ENCODE assay signal across 16 cellular contexts in the genomic region with DNA sequence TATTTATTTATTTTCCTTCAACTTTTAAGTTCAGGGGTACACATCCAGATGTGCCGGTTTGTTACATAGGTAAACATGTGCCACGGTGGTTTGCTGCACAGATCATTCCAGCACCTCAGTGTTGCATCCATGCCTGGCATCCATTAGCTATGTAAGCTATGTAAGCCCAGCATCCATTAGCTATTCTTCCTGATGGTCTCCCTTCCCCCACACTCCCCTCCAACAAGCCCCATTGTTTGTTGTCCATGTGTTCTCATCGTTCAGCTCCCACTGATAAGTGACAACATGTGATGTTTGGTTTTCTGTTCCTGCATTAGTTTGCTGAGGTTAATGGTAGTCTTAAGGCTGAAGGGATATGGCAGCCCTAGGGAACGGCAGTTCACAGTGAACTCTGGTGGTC.
DNase-seq lines count a peak whose midpoint lies in the region; ATAC-seq and TF ChIP-seq lines count a peak whose summit lies in the region.
"Had no signal": no experiment of that assay in that cellular context is flagged by ENCODE, and none has a peak within 500 bp of the region (broad histone marks: within the 10 kb centered on the region; RNA-seq: fewer than 3 reads in every experiment).

No MANE protein-coding gene starts in this region.

- no peak overlapping the region for H3K4me3 ChIP-seq in BE2C (ENCODE audit: low read depth, low read length)
- H3K4me3 ChIP-seq: GM12878 had no signal

- no peak overlapping the region for H3K4me3 Mint-ChIP-seq in osteocyte (ENCODE audit: unreplicated experiment)

- H3K4me1 ChIP-seq in BE2C = no peaks in the 10 kb centered on the region

- no peaks in the 10 kb centered on the region for H3K27me3 ChIP-seq in BE2C

- no peaks in the 10 kb centered on the region for H3K36me3 Mint-ChIP-seq in osteocyte (ENCODE audit: unreplicated experiment)

- peaks cover 7% of the 10 kb centered on the region for H3K9me3 Mint-ChIP-seq in osteocyte (ENCODE audit: unreplicated experiment)

- H3K9me3 ChIP-seq in BE2C = no peaks in the 10 kb centered on the region

- peaks cover 32% of the 10 kb centered on the region for H3K4me1 Mint-ChIP-seq in osteocyte (ENCODE audit: unreplicated experiment)

- DNase-seq in BE2C (peak; percentile 13), NCI-H748 treated with DMSO at 0.1 percent for 48 hours (lab: John Stamatoyannopoulos, UW) (peak; percentile 42), islet precursor cell (peak; percentile 68), osteocyte (ENCODE audit: extremely low spot score, unreplicated experiment) (no peak), middle frontal gyrus (ENCODE audit: extremely low spot score, low spot score) (no peak), NCI-H82 (lab: John Stamatoyannopoulos, UW) (no peak)
- DNase-seq: GDM1, Karpas-422, MM.1S, NCI-H1092 treated with DMSO at 0.1 percent for 48 hours, NCI-H2081 treated with DMSO at 0.1 percent for 48 hours, NCI-H345, NCI-H526 treated with DMSO at 0.1 percent for 48 hours had no signal

- peak overlapping the region; percentile 52 for H3K27ac Mint-ChIP-seq in osteocyte (ENCODE audit: unreplicated experiment)

- no peaks in the 10 kb centered on the region for H3K27me3 Mint-ChIP-seq in osteocyte (ENCODE audit: unreplicated experiment)

- no peak for TF ChIP-seq CTCF in BE2C (IDR thresholded peaks at IDR 0.05; ENCODE audit: low read depth, low read length)
- no peak for TF ChIP-seq CTCF in osteocyte (IDR thresholded peaks at IDR 0.05)

- no peaks in the 10 kb centered on the region for H3K36me3 ChIP-seq in BE2C

- ATAC-seq in GM19351 (IDR thresholded peaks at IDR 0.05; ENCODE audit: unreplicated experiment) (no peak), HG03280 (IDR thresholded peaks at IDR 0.05; ENCODE audit: unreplicated experiment) (no peak)
- ATAC-seq: GM12878 had no signal

Comparison
In these comparisons a context has a peak if more than half of its experiments do, and no peak if none do; other contexts are left out.
1. DNase-seq: peak in BE2C (single experiment), NCI-H748 treated with DMSO at 0.1 percent for 48 hours (single experiment) and islet precursor cell (single experiment); none in osteocyte (single experiment), middle frontal gyrus (single experiment) and NCI-H82 (single experiment).